8 cellular contexts compared by ENCODE assay signal in the genomic region with DNA sequence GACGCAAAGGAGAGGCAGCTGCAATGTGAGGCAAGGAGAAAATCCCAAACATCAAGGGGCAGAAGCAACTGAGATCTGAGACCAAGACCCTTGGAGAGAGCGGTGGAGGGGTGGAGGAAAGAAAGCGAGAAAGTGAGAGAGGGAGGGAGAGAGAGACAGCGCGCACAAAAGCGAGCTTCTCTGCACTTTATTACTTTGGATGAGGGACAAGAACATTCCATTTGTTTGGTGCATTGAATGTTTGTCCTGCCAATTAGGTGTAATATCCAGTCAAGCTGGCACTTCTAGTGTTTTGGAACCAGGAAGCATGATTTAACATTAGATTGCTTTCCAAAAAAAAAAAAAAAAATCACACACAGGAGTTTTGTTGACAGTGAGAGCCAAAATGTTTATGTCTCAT. TPM values are rescaled to one million over a fixed set of nuclear protein-coding genes. Genes with fewer than 3 reads are reported as not detected.
DNase-seq lines count a peak whose midpoint lies in the region; ATAC-seq and TF ChIP-seq lines count a peak whose summit lies in the region.

No MANE protein-coding gene starts in this region.

- no peak overlapping the region for H4K5ac ChIP-seq in mesendoderm (ENCODE audit: low read length)

- ATAC-seq in heart left ventricle = no peak
- no peak for ATAC-seq in upper lobe of right lung

- H3K9ac ChIP-seq in mesendoderm (ENCODE audit: low read length) = no peak overlapping the region

- no peak for TF ChIP-seq POLR2A in heart left ventricle (IDR thresholded peaks at IDR 0.05)
- TF ChIP-seq POLR2A in breast epithelium (IDR thresholded peaks at IDR 0.05) = no peak

- no peaks in the 10 kb centered on the region for H3K9me3 ChIP-seq in heart left ventricle
- H3K9me3 ChIP-seq in breast epithelium = no peaks in the 10 kb centered on the region
- H3K9me3 ChIP-seq in upper lobe of right lung = no peaks in the 10 kb centered on the region

- no peak overlapping the region for H3K56ac ChIP-seq in mesendoderm (ENCODE audit: low read length)

- H2BK120ac ChIP-seq in mesendoderm (ENCODE audit: low read depth, low read length) = no peak overlapping the region

- no peaks in the 10 kb centered on the region for H3K36me3 ChIP-seq in heart left ventricle
- no peaks in the 10 kb centered on the region for H3K36me3 ChIP-seq in breast epithelium
- H3K36me3 ChIP-seq in mesendoderm (ENCODE audit: control insufficient read depth, insufficient read depth, low read length) = no peaks in the 10 kb centered on the region
- H3K36me3 ChIP-seq in upper lobe of right lung = no peaks in the 10 kb centered on the region

- intact Hi-C loops in heart left ventricle (cut with DNase I) = loop anchor here in 6 of 10 donors (2.0 to 10.0 kb wide), 6 partner anchors 39 to 269 kb away; no protein-coding TSS in a partner anchor
- intact Hi-C loops in cardiac septum (cut with DNase I) = loop anchor here (2.0 to 5.0 kb wide), 3 partner anchors 49 to 273 kb away; partner anchors contain the start of gene LNPEP
- intact Hi-C loops in breast epithelium (cut with DNase I; ENCODE audit: low total_unique reads) = no loop called here
- intact Hi-C loops in upper lobe of right lung (cut with DNase I) = no loop called here

- 58 to 69% (median 61%) methylated on average over 6 of the region's 6 CpGs for WGBS in heart left ventricle, 4 donors
- WGBS in mesendoderm (ENCODE audit: extremely low coverage, insufficient coverage, low lambda C conversion rate) = no CpG with 5 or more reads among the region's 6 CpGs

- DNase-seq in heart left ventricle (no peak), cardiac septum (ENCODE audit: low spot score) (no peak), breast epithelium (ENCODE audit: low spot score in 2 of 2) (no peak), mesendoderm (no peak), upper lobe of right lung (no peak), AG20443 (ENCODE audit: low spot score) (no peak), putamen (ENCODE audit: low spot score) (no peak), KBM-7 (no peak)

- H3K4me2 ChIP-seq in mesendoderm (ENCODE audit: low read length) = peak overlapping the region; percentile 93

- H3K27me3 ChIP-seq in heart left ventricle (no peaks in the 10 kb centered on the region), breast epithelium (no peaks in the 10 kb centered on the region), mesendoderm (ENCODE audit: insufficient read depth, low read length, poor library complexity) (peaks cover 10% of the 10 kb centered on the region), upper lobe of right lung (no peaks in the 10 kb centered on the region)

- H4K8ac ChIP-seq in mesendoderm (ENCODE audit: low read depth, low read length) = no peak overlapping the region

- TF ChIP-seq CTCF in heart left ventricle (IDR thresholded peaks at IDR 0.05) = no peak
- TF ChIP-seq CTCF in breast epithelium (IDR thresholded peaks at IDR 0.05) = no peak
- TF ChIP-seq CTCF in upper lobe of right lung (IDR thresholded peaks at IDR 0.05) = no peak

- no peak overlapping the region for H2BK15ac ChIP-seq in mesendoderm (replicated peaks; ENCODE audit: low read depth)

- H3K79me2 ChIP-seq in mesendoderm (ENCODE audit: control insufficient read depth, insufficient read depth, low read length) = no peaks in the 10 kb centered on the region

- H3K4ac ChIP-seq in mesendoderm (ENCODE audit: low read depth, low read length) = no peak overlapping the region

- H3K18ac ChIP-seq in mesendoderm (ENCODE audit: low read length) = no peak overlapping the region

- H3K4me3 ChIP-seq in heart left ventricle (peak overlapping the region in 11 of 12 donors; percentile 68 to 98 (median 91)), breast epithelium (peak overlapping the region; percentile 69 to 97 (median 95)), mesendoderm (ENCODE audit: low read length) (no peak overlapping the region), upper lobe of right lung (peak overlapping the region; percentile 87)

- peak overlapping the region in 11 of 12 donors; percentile 82 to 100 (median 99) for H3K27ac ChIP-seq in heart left ventricle
- H3K27ac ChIP-seq in breast epithelium = peak overlapping the region; percentile 95 to 100
- H3K27ac ChIP-seq in mesendoderm (ENCODE audit: low read depth, low read length) = no peak overlapping the region
- peak overlapping the region; percentile 98 for H3K27ac ChIP-seq in upper lobe of right lung

- no peak overlapping the region for H2BK5ac ChIP-seq in mesendoderm (ENCODE audit: low read length)

- no peak overlapping the region for H2AK5ac ChIP-seq in mesendoderm (ENCODE audit: low read length)

- H3K23ac ChIP-seq in mesendoderm (ENCODE audit: low read length) = no peak overlapping the region

- H3K79me1 ChIP-seq in mesendoderm (ENCODE audit: low read length) = no peaks in the 10 kb centered on the region

- H3K4me1 ChIP-seq in heart left ventricle = peaks cover 0 to 44% (median 22%) of the 10 kb centered on the region in 12 donors
- peaks cover 0 to 12% of the 10 kb centered on the region in 2 donors for H3K4me1 ChIP-seq in breast epithelium
- H3K4me1 ChIP-seq in mesendoderm (ENCODE audit: control insufficient read depth, low read depth, low read length) = no peaks in the 10 kb centered on the region
- peaks cover 19% of the 10 kb centered on the region for H3K4me1 ChIP-seq in upper lobe of right lung

- in situ Hi-C loops in KBM-7 (cut with MboI; ENCODE audit: low pct_unique_long_range_greater_than_20kb, low sequenced_read_pairs) = no loop called here

RNA-seq across cellular contexts. Expression of gene CAST, which starts 1.4 kb away (rescaled TPM):
- 100 to 1,000 TPM; 373 to 748 (median 549) TPM for total RNA-seq in heart left ventricle
- 100 to 1,000 TPM; 179 to 396 TPM for polyA plus RNA-seq in heart left ventricle
- 449 TPM for total RNA-seq in cardiac septum
- 100 to 1,000 TPM; 221 to 400 (median 287) TPM for total RNA-seq in breast epithelium
- polyA plus RNA-seq in mesendoderm (2013, experiment 1 of 2) = 22.7 TPM
- polyA plus RNA-seq in mesendoderm (2013, experiment 2 of 2) = 25.6 TPM
- total RNA-seq in upper lobe of right lung = 260 TPM

Comparison
In these comparisons a context has a peak if more than half of its experiments do, and no peak if none do; other contexts are left out.
1. intact Hi-C loops: an anchor here in heart left ventricle (2.0 to 10.0 kb wide) and cardiac septum (2.0 to 5.0 kb wide); none called in breast epithelium and upper lobe of right lung.